ENCODE assay signal across 8 cellular contexts in genomic region chr7:26857534-26858228, GRCh38. TPM values are rescaled to one million over a fixed set of nuclear protein-coding genes. Genes with fewer than 3 reads are reported as not detected.
DNase-seq lines count a peak whose midpoint lies in the region; ATAC-seq and TF ChIP-seq lines count a peak whose summit lies in the region.

No MANE protein-coding gene starts in this region.

- H3K4me3 ChIP-seq in HUES6 (ENCODE audit: low read depth, low read length), result peak overlapping the region; percentile 51
- H3K4me3 ChIP-seq in breast epithelium, result peak overlapping the region; percentile 31 to 66 (median 43)
- H3K4me3 ChIP-seq in mesendoderm (ENCODE audit: low read length), result no peak overlapping the region

- intact Hi-C loops in breast epithelium (cut with DNase I; ENCODE audit: low total_unique reads), result loop anchor here (5.0 kb wide), 1 partner anchor 285 kb away; the partner anchor contains the start of gene HOXA5

- ATAC-seq in GM18498 (IDR thresholded peaks at IDR 0.05; ENCODE audit: unreplicated experiment), result peak; percentile 50
- ATAC-seq in HG03095 (IDR thresholded peaks at IDR 0.05; ENCODE audit: unreplicated experiment), result no peak

- H3K4ac ChIP-seq in mesendoderm (ENCODE audit: low read depth, low read length), result no peak overlapping the region

- no CpG with 5 or more reads among the region's 29 CpGs for WGBS in mesendoderm (ENCODE audit: extremely low coverage, insufficient coverage, low lambda C conversion rate)

- H3K9ac ChIP-seq in HUES6 (ENCODE audit: low read length), result peak overlapping the region; percentile 55
- no peak overlapping the region for H3K9ac ChIP-seq in mesendoderm (ENCODE audit: low read length)

- H3K9me3 ChIP-seq in HUES6 (ENCODE audit: control insufficient read depth, insufficient read depth, low read depth, low read length), result no peaks in the 10 kb centered on the region
- H3K9me3 ChIP-seq in breast epithelium, result no peaks in the 10 kb centered on the region

- TF ChIP-seq CTCF in breast epithelium (IDR thresholded peaks at IDR 0.05), result no peak

- H2BK5ac ChIP-seq in mesendoderm (ENCODE audit: low read length), result no peak overlapping the region

- no peak overlapping the region for H3K18ac ChIP-seq in mesendoderm (ENCODE audit: low read length)

- DNase-seq in breast epithelium (ENCODE audit: low spot score in 2 of 2) (peak in 1 of 2 donors; percentile 32), mesendoderm (peak; percentile 61), DMS153 treated with DMSO at 0.1 percent for 48 hours (lab: John Stamatoyannopoulos, UW; ENCODE audit: unreplicated experiment) (no peak), superior temporal gyrus (ENCODE audit: extremely low spot score) (no peak)
- no peak for DNase-seq in stimulated activated CD4-positive, alpha-beta T cell treated with anti-CD3 and anti-CD28 coated beads, Interleukin-4, amount 100 ng/mL, for 4 hours

- no peak for TF ChIP-seq POLR2A in breast epithelium (IDR thresholded peaks at IDR 0.05)

- no peaks in the 10 kb centered on the region for H3K79me2 ChIP-seq in mesendoderm (ENCODE audit: control insufficient read depth, insufficient read depth, low read length)

- H3K36me3 ChIP-seq in HUES6 (ENCODE audit: control insufficient read depth, insufficient read depth, low read length) (no peaks in the 10 kb centered on the region), breast epithelium (no peaks in the 10 kb centered on the region), mesendoderm (ENCODE audit: control insufficient read depth, insufficient read depth, low read length) (no peaks in the 10 kb centered on the region)

- H3K56ac ChIP-seq in mesendoderm (ENCODE audit: low read length), result no peak overlapping the region

- H2BK120ac ChIP-seq in mesendoderm (ENCODE audit: low read depth, low read length), result no peak overlapping the region

- H3K27me3 ChIP-seq in HUES6 (ENCODE audit: control insufficient read depth, insufficient read depth, low read length) (peaks cover 59% of the 10 kb centered on the region), breast epithelium (no peaks in the 10 kb centered on the region), mesendoderm (ENCODE audit: insufficient read depth, low read length, poor library complexity) (peaks cover 15% of the 10 kb centered on the region)

- H2BK15ac ChIP-seq in mesendoderm (replicated peaks; ENCODE audit: low read depth), result no peak overlapping the region

- no peak overlapping the region for H4K8ac ChIP-seq in mesendoderm (ENCODE audit: low read depth, low read length)

- no peak overlapping the region for H2AK5ac ChIP-seq in mesendoderm (ENCODE audit: low read length)

- H4K5ac ChIP-seq in mesendoderm (ENCODE audit: low read length), result no peak overlapping the region

- H3K27ac ChIP-seq in HUES6 (ENCODE audit: low read depth, low read length) (no peak overlapping the region), breast epithelium (peak overlapping the region; percentile 86 to 93), mesendoderm (ENCODE audit: low read depth, low read length) (no peak overlapping the region)

- no peak overlapping the region for H3K23ac ChIP-seq in mesendoderm (ENCODE audit: low read length)

- no peaks in the 10 kb centered on the region for H3K79me1 ChIP-seq in mesendoderm (ENCODE audit: low read length)

- H3K4me1 ChIP-seq in HUES6 (ENCODE audit: control insufficient read depth, insufficient read depth, low read length) (peaks cover 16% of the 10 kb centered on the region), breast epithelium (no peaks in the 10 kb centered on the region), mesendoderm (ENCODE audit: control insufficient read depth, low read depth, low read length) (no peaks in the 10 kb centered on the region)

- peak overlapping the region; percentile 46 for H3K4me2 ChIP-seq in mesendoderm (ENCODE audit: low read length)

RNA-seq across cellular contexts. Expression of gene SKAP2, which starts 6.7 kb away (rescaled TPM):
- 10 to 100 TPM; 26.5 to 46.5 (median 35.7) TPM for total RNA-seq in breast epithelium
- 2.9 TPM for polyA plus RNA-seq in mesendoderm (2013, experiment 1 of 2)
- 2.5 TPM for polyA plus RNA-seq in mesendoderm (2013, experiment 2 of 2)

Comparison
In these comparisons a context has a peak if more than half of its experiments do, and no peak if none do; other contexts are left out.
1. H3K27ac ChIP-seq: peak in breast epithelium (2 of 2); none in HUES6 (single experiment) and mesendoderm (single experiment).